ENCODE assay signal across 37 cellular contexts in the genomic region with DNA sequence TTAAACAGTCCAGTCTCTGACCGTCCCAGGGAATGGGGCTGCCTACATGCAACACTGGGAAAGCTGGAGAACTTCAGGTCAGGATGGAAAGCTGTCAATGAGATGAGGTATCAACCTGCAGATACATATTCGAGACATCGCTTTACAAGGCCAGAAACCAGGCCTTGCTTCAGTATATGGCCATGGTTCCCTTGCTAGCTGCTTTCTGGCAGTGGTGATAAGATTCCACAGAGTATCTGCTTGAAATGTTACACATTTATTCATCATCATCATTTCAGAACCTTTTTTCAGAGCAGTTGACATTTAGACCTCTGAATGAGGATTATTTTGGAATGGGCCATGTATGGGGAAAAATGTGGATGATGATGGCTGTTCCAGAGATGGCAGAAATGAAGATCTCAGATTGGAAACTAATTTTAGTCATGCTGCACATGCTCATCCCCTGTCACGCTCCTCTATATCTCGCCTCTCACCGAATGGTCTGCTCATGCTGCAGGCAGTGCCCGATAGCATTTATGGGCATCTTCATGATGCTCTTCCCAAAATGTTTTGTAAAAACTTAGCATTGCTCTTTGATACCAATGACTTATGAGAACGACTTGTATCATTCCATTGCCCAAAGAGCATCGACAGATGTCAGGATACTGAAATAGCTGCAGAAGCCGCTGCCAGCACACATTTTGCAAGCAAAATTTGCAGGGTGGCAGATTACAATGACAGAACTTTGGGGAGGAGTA. TPM values are rescaled to one million over a fixed set of nuclear protein-coding genes. Genes with fewer than 3 reads are reported as not detected.
"Had no signal": no experiment of that assay in that cellular context is flagged by ENCODE, and none has a peak within 500 bp of the region (broad histone marks: within the 10 kb centered on the region; RNA-seq: fewer than 3 reads in every experiment).

No MANE protein-coding gene starts in this region.

- H3K9me3 Mint-ChIP-seq: activated CD4-positive, alpha-beta memory T cell treated with anti-CD3 and anti-CD28 coated beads, Interleukin-2, amount 10 ng/mL, durations not matched to agents 7 days and 5 days; activated naive CD4-positive, alpha-beta T cell treated with anti-CD3 and anti-CD28 coated beads, Interleukin-2, amount 10 ng/mL, durations not matched to agents 7 days and 5 days; activated naive CD4-positive, alpha-beta T cell treated with anti-CD3 and anti-CD28 coated beads, Interleukin-2, amount 50 U/mL, for 72 hours; activated naive CD8-positive, alpha-beta T cell treated with anti-CD3 and anti-CD28 coated beads, Interleukin-2, amount 10 ng/mL, durations not matched to agents 7 days and 5 days; activated T-cell treated with anti-CD3 and anti-CD28 coated beads, Interleukin-2, amount 50 U/mL, for 24 hours; activated T-cell treated with anti-CD3 and anti-CD28 coated beads, Interleukin-2, amount 50 U/mL, for 72 hours; T-cell; T-helper 1 cell treated with Interleukin-12 subunit alpha and Interleukin-12 subunit beta and Interleukin-4 antibody, amounts not matched to agents 30 μg/mL and 1 μg/mL, for 36 hours; T-helper 2 cell treated with Interferon-gamma antibody and Interleukin-4, amounts not matched to agents 5 μg/mL and 100 μg/mL, for 36 hours had no signal

- H3K4me3 ChIP-seq: body of pancreas, cardiac muscle cell, colonic mucosa, esophagus squamous epithelium, gastroesophageal sphincter, heart right ventricle had no signal

- FAIRE-seq: endothelial cell of umbilical vein had no signal

- H3K4me1 Mint-ChIP-seq: activated CD4-positive, alpha-beta memory T cell treated with anti-CD3 and anti-CD28 coated beads, Interleukin-2, amount 10 ng/mL, durations not matched to agents 7 days and 5 days; activated CD4-positive, alpha-beta T cell treated with anti-CD3 and anti-CD28 coated beads for 36 hours; activated CD4-positive, alpha-beta T cell treated with anti-CD3 and anti-CD28 coated beads, Interleukin-2, amount 10 ng/mL, durations not matched to agents 7 days and 5 days; activated naive CD4-positive, alpha-beta T cell treated with anti-CD3 and anti-CD28 coated beads, Interleukin-2, amount 10 ng/mL, durations not matched to agents 7 days and 5 days; activated naive CD8-positive, alpha-beta T cell treated with anti-CD3 and anti-CD28 coated beads, Interleukin-2, amount 10 ng/mL, durations not matched to agents 7 days and 5 days; T-cell had no signal

- H3K4me1 ChIP-seq: body of pancreas, colonic mucosa, esophagus squamous epithelium, gastroesophageal sphincter had no signal

- H3K27ac Mint-ChIP-seq: activated CD4-positive, alpha-beta memory T cell treated with anti-CD3 and anti-CD28 coated beads, Interleukin-2, amount 10 ng/mL, durations not matched to agents 7 days and 5 days; activated CD4-positive, alpha-beta T cell treated with anti-CD3 and anti-CD28 coated beads for 36 hours; activated CD4-positive, alpha-beta T cell treated with anti-CD3 and anti-CD28 coated beads, Interleukin-2, amount 10 ng/mL, durations not matched to agents 7 days and 5 days; activated naive CD4-positive, alpha-beta T cell treated with anti-CD3 and anti-CD28 coated beads, Interleukin-2, amount 10 ng/mL, durations not matched to agents 7 days and 5 days; activated naive CD4-positive, alpha-beta T cell treated with anti-CD3 and anti-CD28 coated beads, Interleukin-2, amount 50 U/mL, for 72 hours; activated naive CD8-positive, alpha-beta T cell treated with anti-CD3 and anti-CD28 coated beads, Interleukin-2, amount 10 ng/mL, durations not matched to agents 7 days and 5 days; activated T-cell treated with anti-CD3 and anti-CD28 coated beads, Interleukin-2, amount 50 U/mL, for 24 hours; activated T-cell treated with anti-CD3 and anti-CD28 coated beads, Interleukin-2, amount 50 U/mL, for 72 hours; T-cell; T-helper 1 cell treated with Interleukin-12 subunit alpha and Interleukin-12 subunit beta and Interleukin-4 antibody, amounts not matched to agents 30 μg/mL and 1 μg/mL, for 36 hours; T-helper 2 cell treated with Interferon-gamma antibody and Interleukin-4, amounts not matched to agents 5 μg/mL and 100 μg/mL, for 36 hours had no signal

- H3K36me3 Mint-ChIP-seq: activated naive CD4-positive, alpha-beta T cell treated with anti-CD3 and anti-CD28 coated beads, Interleukin-2, amount 10 ng/mL, durations not matched to agents 7 days and 5 days; activated naive CD4-positive, alpha-beta T cell treated with anti-CD3 and anti-CD28 coated beads, Interleukin-2, amount 50 U/mL, for 72 hours; activated naive CD8-positive, alpha-beta T cell treated with anti-CD3 and anti-CD28 coated beads, Interleukin-2, amount 10 ng/mL, durations not matched to agents 7 days and 5 days; T-cell had no signal

- H3K4me3 Mint-ChIP-seq: activated CD4-positive, alpha-beta memory T cell treated with anti-CD3 and anti-CD28 coated beads, Interleukin-2, amount 10 ng/mL, durations not matched to agents 7 days and 5 days; activated CD4-positive, alpha-beta T cell treated with anti-CD3 and anti-CD28 coated beads for 36 hours; activated CD4-positive, alpha-beta T cell treated with anti-CD3 and anti-CD28 coated beads, Interleukin-2, amount 10 ng/mL, durations not matched to agents 7 days and 5 days; activated naive CD4-positive, alpha-beta T cell treated with anti-CD3 and anti-CD28 coated beads, Interleukin-2, amount 10 ng/mL, durations not matched to agents 7 days and 5 days; activated naive CD8-positive, alpha-beta T cell treated with anti-CD3 and anti-CD28 coated beads, Interleukin-2, amount 10 ng/mL, durations not matched to agents 7 days and 5 days; activated T-cell treated with anti-CD3 and anti-CD28 coated beads, Interleukin-2, amount 50 U/mL, for 24 hours; activated T-cell treated with anti-CD3 and anti-CD28 coated beads, Interleukin-2, amount 50 U/mL, for 72 hours; T-cell; T-helper 1 cell treated with Interleukin-12 subunit alpha and Interleukin-12 subunit beta and Interleukin-4 antibody, amounts not matched to agents 30 μg/mL and 1 μg/mL, for 36 hours; T-helper 2 cell treated with Interferon-gamma antibody and Interleukin-4, amounts not matched to agents 5 μg/mL and 100 μg/mL, for 36 hours had no signal

- H3K9me3 ChIP-seq: body of pancreas, colonic mucosa, esophagus squamous epithelium, gastroesophageal sphincter, heart right ventricle had no signal

- DNase-seq: activated CD4-positive, alpha-beta memory T cell treated with anti-CD3 and anti-CD28 coated beads, Interleukin-2, amount 10 ng/mL, durations not matched to agents 7 days and 5 days; activated CD4-positive, alpha-beta T cell treated with anti-CD3 and anti-CD28 coated beads for 36 hours; activated CD4-positive, alpha-beta T cell treated with anti-CD3 and anti-CD28 coated beads, Interleukin-2, amount 10 ng/mL, durations not matched to agents 7 days and 5 days; activated CD4-positive, alpha-beta T cell treated with anti-CD3 and anti-CD28 coated beads, Interleukin-2, amount 50 U/mL, for 4 hours; activated CD4-positive, CD25-positive, alpha-beta regulatory T cell; activated CD4-positive, CD25-positive, alpha-beta regulatory T cell treated with anti-CD3 and anti-CD28 coated beads, Interleukin-2, amount 50 U/mL, for 72 hours; activated CD8-positive, alpha-beta memory T cell treated with anti-CD3 and anti-CD28 coated beads, Interleukin-2, amount 50 U/mL, for 48 hours; activated gamma-delta T cell; activated naive CD4-positive, alpha-beta T cell; activated naive CD4-positive, alpha-beta T cell treated with anti-CD3 and anti-CD28 coated beads, Interleukin-2, amount 10 ng/mL, durations not matched to agents 7 days and 5 days; activated naive CD8-positive, alpha-beta T cell treated with anti-CD3 and anti-CD28 coated beads, Interleukin-2, amount 10 ng/mL, durations not matched to agents 7 days and 5 days; activated T-cell treated with anti-CD3 and anti-CD28 coated beads for 4 hours; activated T-cell treated with anti-CD3 and anti-CD28 coated beads, Interleukin-2, amount 50 U/mL, for 24 hours; activated T-cell treated with anti-CD3 and anti-CD28 coated beads, Interleukin-2, amount 50 U/mL, for 72 hours; body of pancreas; central memory CD4-positive, alpha-beta T cell; cerebellar nuclear complex; colonic mucosa; effector CD8-positive, alpha-beta T cell; esophagus squamous epithelium; foreskin melanocyte; heart right ventricle; T-cell; T1000; WERI-Rb-1 had no signal

- H3K27ac ChIP-seq: body of pancreas, cardiac muscle cell, colonic mucosa, epithelial cell of prostate, esophagus squamous epithelium, gastroesophageal sphincter, heart right ventricle, WERI-Rb-1 had no signal

- H3K27me3 ChIP-seq: body of pancreas, cardiac muscle cell, colonic mucosa, esophagus squamous epithelium, gastroesophageal sphincter had no signal

- ATAC-seq: activated CD4-positive, alpha-beta T cell treated with anti-CD3 and anti-CD28 coated beads for 36 hours; activated naive CD4-positive, alpha-beta T cell treated with anti-CD3 and anti-CD28 coated beads, Interleukin-2, amount 50 U/mL, for 72 hours; activated T-cell treated with anti-CD3 and anti-CD28 coated beads, Interleukin-2, amount 50 U/mL, for 72 hours; body of pancreas; gastroesophageal sphincter; heart right ventricle; T-cell had no signal

- H3K36me3 ChIP-seq: cardiac muscle cell, colonic mucosa, esophagus squamous epithelium, gastroesophageal sphincter, heart right ventricle, WERI-Rb-1 had no signal

RNA-seq across cellular contexts. Expression of a gene that starts 14.0 kb away (rescaled TPM):
- total RNA-seq: activated CD4-positive, alpha-beta T cell treated with anti-CD3 and anti-CD28 coated beads for 36 hours; activated CD4-positive, alpha-beta T cell treated with anti-CD3 and anti-CD28 coated beads, Interleukin-2, amount 10 ng/mL, durations not matched to agents 7 days and 5 days; activated naive CD4-positive, alpha-beta T cell treated with anti-CD3 and anti-CD28 coated beads, Interleukin-2, amount 50 U/mL, for 72 hours; activated naive CD8-positive, alpha-beta T cell treated with anti-CD3 and anti-CD28 coated beads, Interleukin-2, amount 10 ng/mL, durations not matched to agents 7 days and 5 days; activated T-cell treated with anti-CD3 and anti-CD28 coated beads, Interleukin-2, amount 50 U/mL, for 72 hours; body of pancreas; colonic mucosa; dermis microvascular lymphatic vessel endothelial cell; endothelial cell of umbilical vein; esophagus squamous epithelium; fibroblast of lung; fibroblast of villous mesenchyme; glomerular endothelial cell; T-cell had no signal
- polyA plus RNA-seq: endothelial cell of umbilical vein, esophagus, fibroblast of lung had no signal
